32 cellular contexts compared by ENCODE assay signal in genomic region chr9:83056180-83056579, GRCh38. TPM values are rescaled to one million over a fixed set of nuclear protein-coding genes. Genes with fewer than 3 reads are reported as not detected.
DNase-seq lines count a peak whose midpoint lies in the region; ATAC-seq, FAIRE-seq and TF ChIP-seq lines count a peak whose summit lies in the region.
"Had no signal": no experiment of that assay in that cellular context is flagged by ENCODE, and none has a peak within 500 bp of the region (broad histone marks: within the 10 kb centered on the region; RNA-seq: fewer than 3 reads in every experiment).

No MANE protein-coding gene starts in this region.

- no peak for ATAC-seq in GM21529 (IDR thresholded peaks at IDR 0.05; ENCODE audit: unreplicated experiment)
- ATAC-seq: activated CD4-positive, alpha-beta T cell treated with anti-CD3 and anti-CD28 coated beads for 36 hours; activated CD8-positive, alpha-beta T cell treated with anti-CD3 and anti-CD28 coated beads, Interleukin-2, amount 10 ng/mL, durations not matched to agents 7 days and 5 days had no signal

- TF ChIP-seq CTCF in type B pancreatic cell (conservative IDR thresholded peaks at IDR 0.05) = no peak

- H3K4me3 Mint-ChIP-seq in type B pancreatic cell = peak overlapping the region; percentile 27
- H3K4me3 Mint-ChIP-seq in T-helper 2 cell treated with Interferon-gamma antibody and Interleukin-4, amounts not matched to agents 5 μg/mL and 100 μg/mL, for 36 hours = no peak overlapping the region
- H3K4me3 Mint-ChIP-seq: activated CD4-positive, alpha-beta T cell treated with anti-CD3 and anti-CD28 coated beads for 36 hours; activated CD8-positive, alpha-beta T cell treated with anti-CD3 and anti-CD28 coated beads, Interleukin-2, amount 10 ng/mL, durations not matched to agents 7 days and 5 days; activated naive CD4-positive, alpha-beta T cell treated with anti-CD3 and anti-CD28 coated beads, Interleukin-2, amount 50 U/mL, for 24 hours; neural progenitor cell; stimulated activated naive CD8-positive, alpha-beta T cell treated with anti-CD3 and anti-CD28 coated beads, Interleukin-15, Interleukin-2, amounts not matched to agents 100 ng/mL and 50 ng/mL, for 24 hours had no signal

- H3K27ac Mint-ChIP-seq in type B pancreatic cell = peak overlapping the region; percentile 37
- H3K27ac Mint-ChIP-seq in T-helper 2 cell treated with Interferon-gamma antibody and Interleukin-4, amounts not matched to agents 5 μg/mL and 100 μg/mL, for 36 hours = no peak overlapping the region
- H3K27ac Mint-ChIP-seq: activated CD4-positive, alpha-beta T cell treated with anti-CD3 and anti-CD28 coated beads for 36 hours; activated CD8-positive, alpha-beta T cell treated with anti-CD3 and anti-CD28 coated beads, Interleukin-2, amount 10 ng/mL, durations not matched to agents 7 days and 5 days; activated naive CD4-positive, alpha-beta T cell treated with anti-CD3 and anti-CD28 coated beads, Interleukin-2, amount 50 U/mL, for 24 hours; neural progenitor cell; stimulated activated naive CD8-positive, alpha-beta T cell treated with anti-CD3 and anti-CD28 coated beads, Interleukin-15, Interleukin-2, amounts not matched to agents 100 ng/mL and 50 ng/mL, for 24 hours had no signal

- DNase-seq in NCI-H1417 (lab: John Stamatoyannopoulos, UW) (peak in 2 of 3 experiments; percentile 52 to 71), NCI-H1417 treated with DMSO at 0.1 percent for 48 hours (lab: John Stamatoyannopoulos, UW) (no peak), NCI-H2029 treated with DMSO at 0.1 percent for 48 hours (lab: John Stamatoyannopoulos, UW) (peak; percentile 72), type B pancreatic cell (ENCODE audit: extremely low spot score, unreplicated experiment) (no peak), RCC 7860 (ENCODE audit: low spot score) (no peak)
- no peak for DNase-seq in T-helper 2 cell treated with Interferon-gamma antibody and Interleukin-4, amounts not matched to agents 5 μg/mL and 100 μg/mL, for 36 hours (ENCODE audit: low spot score)
- DNase-seq: activated CD4-positive, alpha-beta T cell treated with anti-CD3 and anti-CD28 coated beads for 36 hours; activated CD8-positive, alpha-beta T cell treated with anti-CD3 and anti-CD28 coated beads, Interleukin-2, amount 10 ng/mL, durations not matched to agents 7 days and 5 days; amniotic stem cell; C1 segment of cervical spinal cord; DND-41; dorsolateral prefrontal cortex; esophagus squamous epithelium; GF-D8; Kasumi-1; mesendoderm; NCI-H1436 treated with DMSO at 0.1 percent for 48 hours; NCI-H2171 treated with DMSO at 0.1 percent for 48 hours; NCI-H526 treated with DMSO at 0.1 percent for 48 hours; SJCRH30; SW 1271; T-helper 9 cell; tibial artery had no signal

- H3K9me3 Mint-ChIP-seq in type B pancreatic cell = peaks cover 14% of the 10 kb centered on the region
- peaks cover 6% of the 10 kb centered on the region for H3K9me3 Mint-ChIP-seq in T-helper 2 cell treated with Interferon-gamma antibody and Interleukin-4, amounts not matched to agents 5 μg/mL and 100 μg/mL, for 36 hours

- H3K27me3 Mint-ChIP-seq in type B pancreatic cell = peaks cover 20% of the 10 kb centered on the region
- H3K27me3 Mint-ChIP-seq in T-helper 2 cell treated with Interferon-gamma antibody and Interleukin-4, amounts not matched to agents 5 μg/mL and 100 μg/mL, for 36 hours (ENCODE audit: low read depth) = peaks cover 7% of the 10 kb centered on the region

- FAIRE-seq in islet of Langerhans (lab: Jason Lieb, UNC) (peak; percentile 87), RCC 7860 (lab: Jason Lieb, UNC) (no peak)
- FAIRE-seq: endometrium, frontal cortex had no signal

- peaks cover 15% of the 10 kb centered on the region for H3K4me1 Mint-ChIP-seq in type B pancreatic cell (ENCODE audit: unreplicated experiment)
- no peaks in the 10 kb centered on the region for H3K4me1 Mint-ChIP-seq in T-helper 2 cell treated with Interferon-gamma antibody and Interleukin-4, amounts not matched to agents 5 μg/mL and 100 μg/mL, for 36 hours (ENCODE audit: low read depth)
- H3K4me1 Mint-ChIP-seq: activated CD4-positive, alpha-beta T cell treated with anti-CD3 and anti-CD28 coated beads for 36 hours; activated naive CD4-positive, alpha-beta T cell treated with anti-CD3 and anti-CD28 coated beads, Interleukin-2, amount 50 U/mL, for 24 hours; brain had no signal

- H3K36me3 Mint-ChIP-seq in type B pancreatic cell = peaks cover 29% of the 10 kb centered on the region
- H3K36me3 Mint-ChIP-seq in T-helper 2 cell treated with Interferon-gamma antibody and Interleukin-4, amounts not matched to agents 5 μg/mL and 100 μg/mL, for 36 hours (ENCODE audit: low read depth) = no peaks in the 10 kb centered on the region
- H3K36me3 Mint-ChIP-seq: brain, neural progenitor cell had no signal

RNA-seq across cellular contexts. Expression of gene RASEF, which starts 6.8 kb away (rescaled TPM):
- total RNA-seq in type B pancreatic cell (ENCODE audit: low replicate concordance) = 10.0 and 23.3 TPM in 2 replicates
- total RNA-seq: activated CD4-positive, alpha-beta T cell treated with anti-CD3 and anti-CD28 coated beads for 36 hours; activated CD8-positive, alpha-beta T cell treated with anti-CD3 and anti-CD28 coated beads, Interleukin-2, amount 10 ng/mL, durations not matched to agents 7 days and 5 days; myocyte had no signal

Comparison
In these comparisons a context has a peak if more than half of its experiments do, and no peak if none do; other contexts are left out.
1. DNase-seq: peak in NCI-H1417 (2 of 3) and NCI-H2029 treated with DMSO at 0.1 percent for 48 hours (single experiment); none in NCI-H1417 treated with DMSO at 0.1 percent for 48 hours (single experiment), type B pancreatic cell (single experiment), T-helper 2 cell treated with Interferon-gamma antibody and Interleukin-4, amounts not matched to agents 5 μg/mL and 100 μg/mL, for 36 hours (single experiment) and RCC 7860 (single experiment).